13 cellular contexts compared by ENCODE assay signal in genomic region chr2:127647242-127648190, GRCh38.
DNase-seq lines count a peak whose midpoint lies in the region; ATAC-seq lines count a peak whose summit lies in the region.
"Had no signal": no experiment of that assay in that cellular context is flagged by ENCODE, and none has a peak within 500 bp of the region (broad histone marks: within the 10 kb centered on the region; RNA-seq: fewer than 3 reads in every experiment).

No MANE protein-coding gene starts in this region.

- H3K4me3 ChIP-seq in adipocyte (ENCODE audit: low read length): no peak overlapping the region
- H3K4me3 ChIP-seq: PC-9 had no signal

- no peaks in the 10 kb centered on the region for H3K9me3 ChIP-seq in adipocyte (ENCODE audit: control insufficient read depth, low read length)

- DNase-seq in GM03348 (ENCODE audit: low spot score): peak; percentile 72
- DNase-seq in adipocyte (ENCODE audit: low read depth): peak; percentile 34
- peak; percentile 10 for DNase-seq in iris pigment epithelial cell (ENCODE audit: low read depth)
- DNase-seq in NCI-H2196 treated with DMSO at 0.1 percent for 48 hours (lab: John Stamatoyannopoulos, UW; ENCODE audit: unreplicated experiment): no peak
- DNase-seq: activated naive CD8-positive, alpha-beta T cell treated with anti-CD3 and anti-CD28 coated beads, Interleukin-2, amount 10 ng/mL, durations not matched to agents 7 days and 5 days; mesendoderm; PC-9 had no signal

- ATAC-seq in stimulated activated memory B cell treated with anti-CD40 and anti-IgM and Interleukin-4, amounts not matched to agents 10 μg/mL and 1 μg/mL and 100 μg/mL, for 72 hours: no peak
- ATAC-seq in HG03097 (IDR thresholded peaks at IDR 0.05; ENCODE audit: low FRiP score, unreplicated experiment) (no peak), GM21737 (IDR thresholded peaks at IDR 0.05; ENCODE audit: unreplicated experiment) (no peak), HG03457 (IDR thresholded peaks at IDR 0.05; ENCODE audit: unreplicated experiment) (no peak)
- ATAC-seq: activated CD4-positive, CD25-positive, alpha-beta regulatory T cell treated with anti-CD3 and anti-CD28 coated beads, Interleukin-2, amount 50 U/mL, for 24 hours had no signal

- peaks cover 56% of the 10 kb centered on the region for H3K4me1 Mint-ChIP-seq in stimulated activated memory B cell treated with anti-CD40 and anti-IgM and Interleukin-4, amounts not matched to agents 10 μg/mL and 1 μg/mL and 100 μg/mL, for 72 hours

- H3K9me3 Mint-ChIP-seq in stimulated activated memory B cell treated with anti-CD40 and anti-IgM and Interleukin-4, amounts not matched to agents 10 μg/mL and 1 μg/mL and 100 μg/mL, for 72 hours: no peaks in the 10 kb centered on the region
- H3K9me3 Mint-ChIP-seq: activated naive CD8-positive, alpha-beta T cell treated with anti-CD3 and anti-CD28 coated beads, Interleukin-2, amount 10 ng/mL, durations not matched to agents 7 days and 5 days; stimulated activated naive CD8-positive, alpha-beta T cell treated with anti-CD3 and anti-CD28 coated beads, Interleukin-15, Interleukin-2, amounts not matched to agents 100 ng/mL and 50 ng/mL, for 24 hours had no signal

- H3K36me3 ChIP-seq in adipocyte (ENCODE audit: control insufficient read depth, insufficient read depth, low read length, severe bottlenecking): no peaks in the 10 kb centered on the region

- H3K9ac ChIP-seq in adipocyte (ENCODE audit: low read length): no peak overlapping the region

- no peak overlapping the region for H3K4me3 Mint-ChIP-seq in stimulated activated memory B cell treated with anti-CD40 and anti-IgM and Interleukin-4, amounts not matched to agents 10 μg/mL and 1 μg/mL and 100 μg/mL, for 72 hours
- H3K4me3 Mint-ChIP-seq: activated naive CD8-positive, alpha-beta T cell treated with anti-CD3 and anti-CD28 coated beads, Interleukin-2, amount 10 ng/mL, durations not matched to agents 7 days and 5 days; stimulated activated naive CD8-positive, alpha-beta T cell treated with anti-CD3 and anti-CD28 coated beads, Interleukin-15, Interleukin-2, amounts not matched to agents 100 ng/mL and 50 ng/mL, for 24 hours had no signal

- H3K27me3 Mint-ChIP-seq in stimulated activated memory B cell treated with anti-CD40 and anti-IgM and Interleukin-4, amounts not matched to agents 10 μg/mL and 1 μg/mL and 100 μg/mL, for 72 hours: no peaks in the 10 kb centered on the region
- H3K27me3 Mint-ChIP-seq: activated naive CD8-positive, alpha-beta T cell treated with anti-CD3 and anti-CD28 coated beads, Interleukin-2, amount 10 ng/mL, durations not matched to agents 7 days and 5 days; stimulated activated naive CD8-positive, alpha-beta T cell treated with anti-CD3 and anti-CD28 coated beads, Interleukin-15, Interleukin-2, amounts not matched to agents 100 ng/mL and 50 ng/mL, for 24 hours had no signal

- H3K36me3 Mint-ChIP-seq in stimulated activated memory B cell treated with anti-CD40 and anti-IgM and Interleukin-4, amounts not matched to agents 10 μg/mL and 1 μg/mL and 100 μg/mL, for 72 hours: no peaks in the 10 kb centered on the region
- H3K36me3 Mint-ChIP-seq: activated naive CD8-positive, alpha-beta T cell treated with anti-CD3 and anti-CD28 coated beads, Interleukin-2, amount 10 ng/mL, durations not matched to agents 7 days and 5 days had no signal

- H3K27ac Mint-ChIP-seq in stimulated activated memory B cell treated with anti-CD40 and anti-IgM and Interleukin-4, amounts not matched to agents 10 μg/mL and 1 μg/mL and 100 μg/mL, for 72 hours: peak overlapping the region; percentile 4
- H3K27ac Mint-ChIP-seq: stimulated activated naive CD8-positive, alpha-beta T cell treated with anti-CD3 and anti-CD28 coated beads, Interleukin-15, Interleukin-2, amounts not matched to agents 100 ng/mL and 50 ng/mL, for 24 hours had no signal

- H3K27me3 ChIP-seq in adipocyte (replicated peaks; ENCODE audit: control insufficient read depth, insufficient read depth, low read length): no peaks in the 10 kb centered on the region

- peaks cover 14% of the 10 kb centered on the region for H3K4me1 ChIP-seq in adipocyte (ENCODE audit: control insufficient read depth, insufficient read depth, low read length)
